In genomic region chr16:57773680-57774295, GRCh38 we compare ENCODE assay signal across 24 cellular contexts. TPM values are rescaled to one million over a fixed set of nuclear protein-coding genes. Genes with fewer than 3 reads are reported as not detected.
DNase-seq lines count a peak whose midpoint lies in the region; ATAC-seq and TF ChIP-seq lines count a peak whose summit lies in the region.
"Had no signal": no experiment of that assay in that cellular context is flagged by ENCODE, and none has a peak within 500 bp of the region (broad histone marks: within the 10 kb centered on the region; RNA-seq: fewer than 3 reads in every experiment).

No MANE protein-coding gene starts in this region.

- H3K9ac ChIP-seq in IMR-90 (ENCODE audit: low read depth, low read length) (no peak overlapping the region), mesenchymal stem cell (ENCODE audit: low read length) (no peak overlapping the region)

- POLR2A ChIA-PET in IMR-90 (lab: Charles Lee; ENCODE audit: unreplicated experiment), result no interaction called here

- ATAC-seq in IMR-90 (ENCODE audit: low read depth), result peak; percentile 92
- ATAC-seq: activated naive CD8-positive, alpha-beta T cell treated with anti-CD3 and anti-CD28 coated beads, Interleukin-2, amount 50 U/mL, for 24 hours; natural killer cell treated with Interleukin-12 subunit alpha and Interleukin-12 subunit beta and Interleukin-15 and Interleukin-18, amount 100 ng/mL, for 72 hours; stimulated activated memory B cell treated with anti-CD40 and anti-IgM and Interleukin-4, amounts not matched to agents 10 μg/mL and 1 μg/mL and 100 μg/mL, for 72 hours had no signal

- H3K18ac ChIP-seq in IMR-90 (ENCODE audit: low read depth, low read length), result no peak overlapping the region
- H3K18ac ChIP-seq in mesenchymal stem cell (ENCODE audit: low read depth in 1 of 2, low read length in 2 of 2), result no peak overlapping the region

- BruUV-seq in IMR-90 (replicated peaks; lab: Mats Ljungman, UMichigan), result no TSS peak

- in situ Hi-C loops in IMR-90 (cut with MboI; ENCODE audit: low sequenced_read_pairs), result no loop called here

- H3K27me3 ChIP-seq in IMR-90 (ENCODE audit: control insufficient read depth, insufficient read depth, low read length), result no peaks in the 10 kb centered on the region
- no peaks in the 10 kb centered on the region for H3K27me3 ChIP-seq in mesenchymal stem cell (ENCODE audit: control insufficient read depth in 1 of 2, insufficient read depth in 1 of 2, low read length in 2 of 2)
- H3K27me3 ChIP-seq: dorsolateral prefrontal cortex, SJSA1, tibial artery had no signal

- TF ChIP-seq POLR2A in IMR-90 (IDR thresholded peaks at IDR 0.05; ENCODE audit: low read depth, low read length), result no peak

- intact Hi-C loops in IMR-90 (cut with micrococcal nuclease), result no loop called here

- no peaks in the 10 kb centered on the region for H3K9me3 ChIP-seq in IMR-90 (ENCODE audit: control insufficient read depth, insufficient read depth, low read length)
- H3K9me3 ChIP-seq in mesenchymal stem cell (ENCODE audit: control insufficient read depth, low read length), result no peaks in the 10 kb centered on the region
- H3K9me3 ChIP-seq: SJSA1, tibial artery had no signal

- H3K36me3 ChIP-seq in IMR-90 (ENCODE audit: control insufficient read depth, insufficient read depth, low read length), result peaks cover 43% of the 10 kb centered on the region
- peaks cover 32 to 74% of the 10 kb centered on the region in 2 experiments for H3K36me3 ChIP-seq in mesenchymal stem cell (ENCODE audit: control insufficient read depth in 1 of 2, insufficient read depth in 2 of 2, low read depth in 1 of 2, low read length in 2 of 2)

- no peak overlapping the region for H2AK5ac ChIP-seq in IMR-90 (ENCODE audit: low read depth, low read length)
- no peak overlapping the region for H2AK5ac ChIP-seq in mesenchymal stem cell (ENCODE audit: low read length, severe bottlenecking)

- no peak for TF ChIP-seq RAD21 in IMR-90 (IDR thresholded peaks at IDR 0.05; ENCODE audit: low read length)

- H4K5ac ChIP-seq in IMR-90 (ENCODE audit: low read depth, low read length), result no peak overlapping the region

- dilution Hi-C loops in IMR-90 (cut with HindIII; ENCODE audit: low sequenced_read_pairs, unreplicated experiment), result no loop called here

- H3K4ac ChIP-seq in IMR-90 (ENCODE audit: low read depth, low read length), result no peak overlapping the region
- no peak overlapping the region for H3K4ac ChIP-seq in mesenchymal stem cell (ENCODE audit: low read depth in 1 of 2, low read length in 2 of 2)

- H2BK20ac ChIP-seq in IMR-90 (ENCODE audit: low read depth, low read length), result no peak overlapping the region

- H3K9me1 ChIP-seq in IMR-90 (ENCODE audit: insufficient read depth, low read length), result no peaks in the 10 kb centered on the region; the same call in 1 of the 2 replicates

- no peak for TF ChIP-seq CTCF in IMR-90 (conservative IDR thresholded peaks at IDR 0.05; ENCODE audit: low read depth, low read length)
- no peak for TF ChIP-seq CTCF in choroid plexus epithelial cell (conservative IDR thresholded peaks at IDR 0.05; ENCODE audit: low read depth, low read length)

- H3K4me1 ChIP-seq in IMR-90 (ENCODE audit: control insufficient read depth, insufficient read depth, low read length), result peaks cover 6% of the 10 kb centered on the region
- peaks cover 56% of the 10 kb centered on the region for H3K4me1 ChIP-seq in mesenchymal stem cell (ENCODE audit: control insufficient read depth, insufficient read depth, low read depth, low read length)
- H3K4me1 ChIP-seq: tibial artery had no signal

- H2AFZ ChIP-seq in IMR-90 (replicated peaks; ENCODE audit: low read length, poor library complexity) (peak overlapping the region; percentile 3), mesenchymal stem cell (ENCODE audit: low read depth, low read length) (no peak overlapping the region)

- H4K91ac ChIP-seq in IMR-90 (ENCODE audit: insufficient read depth, low read depth, low read length) (no peak overlapping the region), mesenchymal stem cell (ENCODE audit: low read length) (no peak overlapping the region)

- H3K14ac ChIP-seq in IMR-90 (replicated peaks; ENCODE audit: low read depth, low read length) (no peak overlapping the region), mesenchymal stem cell (ENCODE audit: low read length in 2 of 2) (no peak overlapping the region)

- H2BK15ac ChIP-seq in IMR-90 (ENCODE audit: low read depth, low read length) (no peak overlapping the region), mesenchymal stem cell (ENCODE audit: low read depth, poor library complexity, severe bottlenecking) (no peak overlapping the region)

- DNase-seq in EL, result peak; percentile 37
- peak; percentile 77 for DNase-seq in IMR-90
- peak; percentile 41 for DNase-seq in choroid plexus epithelial cell (ENCODE audit: low read depth)
- peak; percentile 37 for DNase-seq in mesenchymal stem cell
- no peak for DNase-seq in stimulated activated naive CD4-positive, alpha-beta T cell treated with Interleukin-2 at 50 U/mL for 16 hours (lab: John Stamatoyannopoulos, UW)
- no peak for DNase-seq in superior temporal gyrus (ENCODE audit: extremely low spot score)
- no peak for DNase-seq in NCI-H510A treated with DMSO at 0.1 percent for 48 hours (lab: John Stamatoyannopoulos, UW)
- DNase-seq: activated CD8-positive, alpha-beta memory T cell treated with anti-CD3 and anti-CD28 coated beads, Interleukin-2, amount 50 U/mL, for 48 hours; activated effector memory CD4-positive, alpha-beta T cell treated with anti-CD3 and anti-CD28 coated beads, Interleukin-2, amount 50 U/mL, for 16 hours; activated naive CD8-positive, alpha-beta T cell treated with anti-CD3 and anti-CD28 coated beads, Interleukin-2, amount 50 U/mL, for 24 hours; CD4-positive, alpha-beta T cell; DMS 273 treated with DMSO at 0.1 percent for 48 hours; dorsolateral prefrontal cortex; foreskin fibroblast; Karpas-422; NCI-H1105 treated with DMSO at 0.1 percent for 48 hours; NCI-H748 treated with DMSO at 0.1 percent for 48 hours; OCI-M1; T-helper 2 cell; tibial artery had no signal

- peaks cover 20 to 61% of the 10 kb centered on the region in 2 experiments for H3K79me1 ChIP-seq in IMR-90 (ENCODE audit: low read depth in 1 of 2, low read length in 2 of 2)
- H3K79me1 ChIP-seq in mesenchymal stem cell (replicated peaks; ENCODE audit: low read length, poor library complexity, severe bottlenecking), result peaks cover 32% of the 10 kb centered on the region

- H3K27ac ChIP-seq in IMR-90 (ENCODE audit: insufficient read depth, low read length) (no peak overlapping the region), mesenchymal stem cell (ENCODE audit: low read length, poor library complexity, severe bottlenecking) (peak overlapping the region; percentile 89)
- H3K27ac ChIP-seq: epithelial cell of prostate, SJSA1, tibial artery had no signal

- H4K20me1 ChIP-seq in IMR-90 (ENCODE audit: insufficient read depth, low read length), result peaks cover 18% of the 10 kb centered on the region

- CTCF ChIA-PET in IMR-90 (lab: Yijun Ruan, JAX), result no interaction called here

- H3K23ac ChIP-seq in IMR-90 (ENCODE audit: low read depth, low read length) (no peak overlapping the region), mesenchymal stem cell (ENCODE audit: low read length in 2 of 2) (no peak overlapping the region)

- no peak overlapping the region for H3K4me3 ChIP-seq in IMR-90 (ENCODE audit: insufficient read depth, low read depth, low read length)
- no peak overlapping the region for H3K4me3 ChIP-seq in choroid plexus epithelial cell (ENCODE audit: low read depth, low read length)
- H3K4me3 ChIP-seq in mesenchymal stem cell (ENCODE audit: insufficient read depth in 1 of 2, low read depth in 1 of 2, low read length in 2 of 2), result no peak overlapping the region
- H3K4me3 ChIP-seq: dorsolateral prefrontal cortex, SJSA1, tibial artery had no signal

- WGBS in IMR-90 (ENCODE audit: extremely low coverage in 2 of 2, insufficient read length in 1 of 2), 2 experiments, result no CpG with 5 or more reads among the region's 11 CpGs
- 80% methylated on average over 10 of the region's 11 CpGs for WGBS in mesenchymal stem cell

- H4K8ac ChIP-seq in IMR-90 (ENCODE audit: low read depth in 2 of 2, low read length in 2 of 2), result no peak overlapping the region
- H4K8ac ChIP-seq in mesenchymal stem cell (ENCODE audit: low read length), result no peak overlapping the region

- no peak overlapping the region for H2BK5ac ChIP-seq in IMR-90 (ENCODE audit: low read depth, low read length, poor library complexity, severe bottlenecking)
- H2BK5ac ChIP-seq in mesenchymal stem cell (ENCODE audit: low read depth, low read length, poor library complexity, severe bottlenecking), result no peak overlapping the region

- H2BK120ac ChIP-seq in IMR-90 (ENCODE audit: low read depth, low read length) (no peak overlapping the region), mesenchymal stem cell (ENCODE audit: low read depth, low read length) (no peak overlapping the region)

- H3K4me2 ChIP-seq in IMR-90 (ENCODE audit: low read depth, low read length) (no peak overlapping the region), mesenchymal stem cell (ENCODE audit: low read length, poor library complexity, severe bottlenecking) (no peak overlapping the region)

- no peak overlapping the region for H3K56ac ChIP-seq in IMR-90 (ENCODE audit: extremely low read depth, insufficient read depth, low read length)

- peak overlapping the region; percentile 5 for H2AK9ac ChIP-seq in IMR-90 (replicated peaks; ENCODE audit: low read depth, low read length, poor library complexity)

- no peak overlapping the region for H2BK12ac ChIP-seq in mesenchymal stem cell (ENCODE audit: low read length in 2 of 2)

TF ChIP-seq in IMR-90, 13 proteins besides CTCF, POLR2A, EP300 and RAD21:
- no peak for TF ChIP-seq RCOR1 (IDR thresholded peaks at IDR 0.05; ENCODE audit: insufficient replicate concordance, low read length)
- no peak for TF ChIP-seq CHD1 (IDR thresholded peaks at IDR 0.05; ENCODE audit: low read depth, low read length)
- no peak for TF ChIP-seq RFX5 (IDR thresholded peaks at IDR 0.05; ENCODE audit: low read depth, low read length)
- TF ChIP-seq FOS (IDR thresholded peaks at IDR 0.05; ENCODE audit: low read depth, low read length), result 0 out of 2 replicates have a peak, but pooled peaks have one; percentile 2
- TF ChIP-seq MXI1 (IDR thresholded peaks at IDR 0.05; ENCODE audit: borderline replicate concordance, low read depth, low read length), result no peak
- no peak for TF ChIP-seq MAZ (IDR thresholded peaks at IDR 0.05; ENCODE audit: borderline replicate concordance, low read depth, low read length)

RNA-seq across cellular contexts. Expression of gene KIFC3, which starts 28.5 kb away (rescaled TPM):
- 38.3 and 48.6 TPM in 2 replicates for total RNA-seq in IMR-90 (2012; rRNA removed)
- 62.5 and 66.6 TPM in 2 replicates for polyA plus RNA-seq in IMR-90 (2012; rRNA removed)
- 43.3 and 62.3 TPM in 2 replicates for polyA plus RNA-seq in IMR-90 (2012; cell fraction: cytosol; rRNA removed)
- polyA plus RNA-seq in IMR-90 (2012; cell fraction: nucleus; rRNA removed; ENCODE audit: low replicate concordance), result 123 and 327 TPM in 2 replicates
- 28.1 TPM for polyA plus RNA-seq in mesenchymal stem cell (2013, experiment 1 of 2)
- 25.8 TPM for polyA plus RNA-seq in mesenchymal stem cell (2013, experiment 2 of 2)
- total RNA-seq: CD4-positive, alpha-beta T cell had no signal

RNA-seq across cellular contexts. Expression of gene KATNB1, which starts 38.2 kb away (rescaled TPM):
- 10.9 and 14.2 TPM in 2 replicates for total RNA-seq in IMR-90 (2012; rRNA removed)
- 23.5 and 27.6 TPM in 2 replicates for polyA plus RNA-seq in IMR-90 (2012; rRNA removed)
- polyA plus RNA-seq in IMR-90 (2012; cell fraction: cytosol; rRNA removed), result 15.9 and 23.1 TPM in 2 replicates
- 67.2 and 166 TPM in 2 replicates for polyA plus RNA-seq in IMR-90 (2012; cell fraction: nucleus; rRNA removed; ENCODE audit: low replicate concordance)
- polyA plus RNA-seq in mesenchymal stem cell (2013, experiment 1 of 2), result 9.7 TPM
- 9.8 TPM for polyA plus RNA-seq in mesenchymal stem cell (2013, experiment 2 of 2)

Comparison
In these comparisons a context has a peak if more than half of its experiments do, and no peak if none do; other contexts are left out.
1. DNase-seq: peak in EL (single experiment), IMR-90 (single experiment), choroid plexus epithelial cell (single experiment) and mesenchymal stem cell (single experiment); none in stimulated activated naive CD4-positive, alpha-beta T cell treated with Interleukin-2 at 50 U/mL for 16 hours (single experiment), superior temporal gyrus (single experiment) and NCI-H510A treated with DMSO at 0.1 percent for 48 hours (single experiment).